ENCODE assay signal across 1 cellular context in genomic region chr16:67278773-67279295, GRCh38.
TF ChIP-seq lines count a peak whose summit lies in the region.

No MANE protein-coding gene starts in this region.

TF ChIP-seq in WTC11, 78 proteins besides CTCF, POLR2A, EP300 and RAD21 (continued from another document):
- no peak for TF ChIP-seq STAT6 (CRISPR knock-in tag; conservative IDR thresholded peaks at IDR 0.05; ENCODE audit: low read depth)
- TF ChIP-seq ZNF425 (CRISPR knock-in tag; conservative IDR thresholded peaks at IDR 0.05), result no peak
- TF ChIP-seq ZNF121 (CRISPR knock-in tag; IDR thresholded peaks at IDR 0.05), result no peak
- no peak for TF ChIP-seq ATF6 (CRISPR knock-in tag; IDR thresholded peaks at IDR 0.05)
- no peak for TF ChIP-seq IRF1 (CRISPR knock-in tag; IDR thresholded peaks at IDR 0.05)
- no peak for TF ChIP-seq USF2 (CRISPR knock-in tag; IDR thresholded peaks at IDR 0.05)
- TF ChIP-seq NFYB (CRISPR knock-in tag; conservative IDR thresholded peaks at IDR 0.05; ENCODE audit: low read depth), result no peak
- TF ChIP-seq ESRRA (CRISPR knock-in tag; IDR thresholded peaks at IDR 0.05; ENCODE audit: borderline replicate concordance), result no peak
